In genomic region chr10:54064215-54064614, GRCh38 we compare ENCODE assay signal across 1 cellular context.
TF ChIP-seq lines count a peak whose summit lies in the region.

No MANE protein-coding gene starts in this region.

TF ChIP-seq in GM23338, 12 proteins besides CTCF, POLR2A, EP300 and RAD21 (continued from another document):
- TF ChIP-seq ZNF462 (CRISPR knock-in tag; IDR thresholded peaks at IDR 0.05) (no peak), ETS1 (IDR thresholded peaks at IDR 0.05) (no peak), EZH2 (IDR thresholded peaks at IDR 0.05; ENCODE audit: low read depth, unreplicated experiment) (no peak), CREB1 (CRISPR knock-in tag; IDR thresholded peaks at IDR 0.05; ENCODE audit: low read depth) (no peak), NANOG (IDR thresholded peaks at IDR 0.05; ENCODE audit: borderline replicate concordance) (no peak), ZNF114 (CRISPR knock-in tag; IDR thresholded peaks at IDR 0.05) (no peak)
